11 cellular contexts compared by ENCODE assay signal in genomic region chr2:215137741-215138340, GRCh38. TPM values are rescaled to one million over a fixed set of nuclear protein-coding genes. Genes with fewer than 3 reads are reported as not detected.
DNase-seq lines count a peak whose midpoint lies in the region; ATAC-seq, FAIRE-seq and TF ChIP-seq lines count a peak whose summit lies in the region.
"Had no signal": no experiment of that assay in that cellular context is flagged by ENCODE, and none has a peak within 500 bp of the region (broad histone marks: within the 10 kb centered on the region; RNA-seq: fewer than 3 reads in every experiment).

No MANE protein-coding gene starts in this region.

- no peak overlapping the region for H3K4me3 ChIP-seq in astrocyte (ENCODE audit: insufficient read depth, low read depth, low read length)
- no peak overlapping the region for H3K4me3 ChIP-seq in Peyer's patch
- H3K4me3 ChIP-seq: gastroesophageal sphincter had no signal

- H3K36me3 ChIP-seq in astrocyte (ENCODE audit: insufficient read depth, low read length) (no peaks in the 10 kb centered on the region), Peyer's patch (no peaks in the 10 kb centered on the region)
- H3K36me3 ChIP-seq: gastroesophageal sphincter had no signal

- no peaks in the 10 kb centered on the region for H4K20me1 ChIP-seq in astrocyte (ENCODE audit: insufficient read depth, low read length)

- no peaks in the 10 kb centered on the region for H3K36me3 Mint-ChIP-seq in astrocyte (ENCODE audit: low read depth, unreplicated experiment)
- H3K36me3 Mint-ChIP-seq in CD4-positive, alpha-beta T cell (ENCODE audit: low read depth): no peaks in the 10 kb centered on the region

- H3K27me3 Mint-ChIP-seq in astrocyte (ENCODE audit: low read depth, unreplicated experiment): no peaks in the 10 kb centered on the region
- peaks cover 24% of the 10 kb centered on the region for H3K27me3 Mint-ChIP-seq in CD4-positive, alpha-beta T cell

- H3K9me3 ChIP-seq in astrocyte (ENCODE audit: insufficient read depth, low read depth, low read length) (no peaks in the 10 kb centered on the region), Peyer's patch (no peaks in the 10 kb centered on the region)
- no peaks in the 10 kb centered on the region for H3K9me3 ChIP-seq in CD4-positive, alpha-beta T cell (ENCODE audit: control insufficient read depth, low read length)
- H3K9me3 ChIP-seq: gastroesophageal sphincter had no signal

- H3K9me3 Mint-ChIP-seq in astrocyte (ENCODE audit: unreplicated experiment): no peaks in the 10 kb centered on the region
- H3K9me3 Mint-ChIP-seq in CD4-positive, alpha-beta T cell: no peaks in the 10 kb centered on the region
- H3K9me3 Mint-ChIP-seq: neural crest cell had no signal

- TF ChIP-seq CTCF in astrocyte (IDR thresholded peaks at IDR 0.05; ENCODE audit: insufficient read depth, low read depth, low read length): no peak
- no peak for TF ChIP-seq CTCF in CD4-positive, alpha-beta T cell (IDR thresholded peaks at IDR 0.05)
- TF ChIP-seq CTCF in Peyer's patch (IDR thresholded peaks at IDR 0.05): no peak

- H3K4me1 ChIP-seq in astrocyte (ENCODE audit: insufficient read depth, low read length) (peaks cover 11% of the 10 kb centered on the region), Peyer's patch (no peaks in the 10 kb centered on the region)
- H3K4me1 ChIP-seq: gastroesophageal sphincter had no signal

- no peaks in the 10 kb centered on the region for H3K79me2 ChIP-seq in astrocyte (ENCODE audit: insufficient read depth, low read length)

- H3K27me3 ChIP-seq in astrocyte (ENCODE audit: insufficient read depth, low read length) (no peaks in the 10 kb centered on the region), Peyer's patch (no peaks in the 10 kb centered on the region)
- H3K27me3 ChIP-seq in CD4-positive, alpha-beta T cell (ENCODE audit: control insufficient read depth, insufficient read depth, low read length): no peaks in the 10 kb centered on the region

- H2AFZ ChIP-seq in astrocyte (ENCODE audit: low read depth, low read length): peak overlapping the region; percentile 38

- POLR2A ChIA-PET in CD4-positive, alpha-beta T cell (lab: Charles Lee): no interaction called here

- H3K4me3 Mint-ChIP-seq in astrocyte (ENCODE audit: unreplicated experiment): peak overlapping the region; percentile 68
- H3K4me3 Mint-ChIP-seq in CD4-positive, alpha-beta T cell: no peak overlapping the region
- H3K4me3 Mint-ChIP-seq: neural crest cell had no signal

- H3K4me2 ChIP-seq in astrocyte (ENCODE audit: low read length): peak overlapping the region; percentile 43

- FAIRE-seq in astrocyte (lab: Jason Lieb, UNC): no peak
- FAIRE-seq: G401.6 had no signal

- peaks cover 25% of the 10 kb centered on the region for H3K4me1 Mint-ChIP-seq in astrocyte (ENCODE audit: low read depth, unreplicated experiment)
- no peaks in the 10 kb centered on the region for H3K4me1 Mint-ChIP-seq in CD4-positive, alpha-beta T cell (ENCODE audit: low read depth)
- H3K4me1 Mint-ChIP-seq: neural crest cell had no signal

- intact Hi-C loops in head of caudate nucleus (cut with DNase I): no loop called here
- intact Hi-C loops in CD4-positive, alpha-beta T cell (cut with DNase I, micrococcal nuclease): no loop called here

- peak overlapping the region; percentile 29 for H3K27ac ChIP-seq in astrocyte (ENCODE audit: low read depth, low read length)
- H3K27ac ChIP-seq in CD4-positive, alpha-beta T cell (ENCODE audit: low read depth, low read length): no peak overlapping the region
- H3K27ac ChIP-seq in Peyer's patch: no peak overlapping the region
- H3K27ac ChIP-seq: gastroesophageal sphincter had no signal

- DNase-seq in DMS 273 treated with DMSO at 0.1 percent for 48 hours (lab: John Stamatoyannopoulos, UW): peak; percentile 54
- peak; percentile 55 for DNase-seq in astrocyte (ENCODE audit: low read depth)
- peak; percentile 29 for DNase-seq in left kidney (ENCODE audit: low read depth, low spot score)
- no peak for DNase-seq in head of caudate nucleus
- DNase-seq in CD4-positive, alpha-beta T cell: no peak
- DNase-seq in Peyer's patch: no peak

- no peak overlapping the region for H3K9ac ChIP-seq in astrocyte (ENCODE audit: low read length)

- TF ChIP-seq POLR2A in Peyer's patch (IDR thresholded peaks at IDR 0.05): no peak

- peak; percentile 35 for ATAC-seq in HG02981 (IDR thresholded peaks at IDR 0.05; ENCODE audit: unreplicated experiment)
- ATAC-seq in HG03520 (IDR thresholded peaks at IDR 0.05; ENCODE audit: unreplicated experiment): no peak
- no peak for ATAC-seq in CD4-positive, alpha-beta T cell (ENCODE audit: poor library complexity)
- ATAC-seq: gastroesophageal sphincter had no signal

- H3K27ac Mint-ChIP-seq in astrocyte (ENCODE audit: unreplicated experiment): peak overlapping the region; percentile 96
- H3K27ac Mint-ChIP-seq in CD4-positive, alpha-beta T cell: no peak overlapping the region

- CTCF ChIA-PET in CD4-positive, alpha-beta T cell (lab: Charles Lee): no interaction called here

RNA-seq across cellular contexts. Expression of gene ABCA12, which starts 0.6 kb away (rescaled TPM):
- 4.4 and 4.7 TPM in 2 replicates for total RNA-seq in astrocyte
- total RNA-seq in CD4-positive, alpha-beta T cell: not detected
- total RNA-seq in Peyer's patch: not detected

Comparison
In these comparisons a context has a peak if more than half of its experiments do, and no peak if none do; other contexts are left out.
1. DNase-seq: peak in DMS 273 treated with DMSO at 0.1 percent for 48 hours (single experiment), astrocyte (single experiment) and left kidney (single experiment); none in head of caudate nucleus (0 of 42), CD4-positive, alpha-beta T cell (0 of 10) and Peyer's patch (0 of 3).